In the genomic region with DNA sequence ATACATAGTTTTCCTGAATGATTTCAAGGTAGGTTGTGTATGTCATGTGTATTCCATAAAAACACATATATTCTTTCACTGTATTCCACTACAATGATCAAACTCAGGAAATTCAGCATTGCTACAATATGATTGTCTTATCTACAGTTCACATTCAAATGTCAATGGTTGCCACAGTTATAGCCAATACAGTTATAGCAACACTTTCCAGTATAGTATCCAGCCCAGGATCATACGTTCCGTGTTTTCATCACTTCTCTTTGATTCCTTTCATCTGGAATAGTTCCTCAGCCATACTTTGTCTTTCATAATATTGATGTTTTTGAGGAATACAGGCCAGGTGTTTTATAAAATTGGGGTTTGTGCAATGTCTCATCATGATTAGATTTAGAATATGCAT, we compare ENCODE assay signal across 19 cellular contexts. TPM values are rescaled to one million over a fixed set of nuclear protein-coding genes. Genes with fewer than 3 reads are reported as not detected.
DNase-seq lines count a peak whose midpoint lies in the region; ATAC-seq and TF ChIP-seq lines count a peak whose summit lies in the region.
"Had no signal": no experiment of that assay in that cellular context is flagged by ENCODE, and none has a peak within 500 bp of the region (broad histone marks: within the 10 kb centered on the region; RNA-seq: fewer than 3 reads in every experiment).

No MANE protein-coding gene starts in this region.

- H3K27me3 ChIP-seq in IMR-90 (ENCODE audit: control insufficient read depth, insufficient read depth, low read length) (no peaks in the 10 kb centered on the region), left lung (no peaks in the 10 kb centered on the region), upper lobe of left lung (no peaks in the 10 kb centered on the region), GM23338 (ENCODE audit: insufficient read depth) (peaks cover 17% of the 10 kb centered on the region), GM23248 (replicated peaks; ENCODE audit: insufficient read depth) (no peaks in the 10 kb centered on the region)
- H3K27me3 ChIP-seq: BLaER1 treated with 17β-estradiol and CSF1 and Interleukin-3, amounts not matched to agents 10 nM and 100 nM had no signal

- H3K4me3 Mint-ChIP-seq in GM23338 = no peak overlapping the region
- H3K4me3 Mint-ChIP-seq: CD8-positive, alpha-beta memory T cell; H9 had no signal

- no peak overlapping the region for H3K18ac ChIP-seq in IMR-90 (ENCODE audit: low read depth, low read length)

- H3K79me2 ChIP-seq in GM23338 (replicated peaks; ENCODE audit: insufficient read depth) (no peaks in the 10 kb centered on the region), GM23248 (ENCODE audit: insufficient read depth) (no peaks in the 10 kb centered on the region)

- peaks cover 20% of the 10 kb centered on the region for H3K27me3 Mint-ChIP-seq in GM23338 (ENCODE audit: insufficient read depth, low read depth, poor library complexity)

- peaks cover 12% of the 10 kb centered on the region for H3K4me1 ChIP-seq in IMR-90 (ENCODE audit: control insufficient read depth, insufficient read depth, low read length)
- H3K4me1 ChIP-seq in left lung = peaks cover 8 to 16% of the 10 kb centered on the region in 2 donors
- H3K4me1 ChIP-seq in upper lobe of left lung = peaks cover 20 to 28% (median 23%) of the 10 kb centered on the region in 4 donors
- H3K4me1 ChIP-seq in GM23338 (ENCODE audit: insufficient read depth) = no peaks in the 10 kb centered on the region
- peaks cover 31% of the 10 kb centered on the region for H3K4me1 ChIP-seq in GM23248 (ENCODE audit: insufficient read depth)

- BruUV-seq in IMR-90 (replicated peaks; lab: Mats Ljungman, UMichigan) = no TSS peak

- no peak overlapping the region for H3K56ac ChIP-seq in IMR-90 (ENCODE audit: extremely low read depth, insufficient read depth, low read length)

- no peaks in the 10 kb centered on the region for H3K36me3 ChIP-seq in IMR-90 (ENCODE audit: control insufficient read depth, insufficient read depth, low read length)
- no peaks in the 10 kb centered on the region for H3K36me3 ChIP-seq in left lung
- H3K36me3 ChIP-seq in upper lobe of left lung = no peaks in the 10 kb centered on the region
- no peaks in the 10 kb centered on the region for H3K36me3 ChIP-seq in GM23338 (ENCODE audit: insufficient read depth)
- no peaks in the 10 kb centered on the region for H3K36me3 ChIP-seq in GM23248 (ENCODE audit: low read depth)
- H3K36me3 ChIP-seq: BLaER1 treated with 17β-estradiol and CSF1 and Interleukin-3, amounts not matched to agents 10 nM and 100 nM had no signal

- H2BK120ac ChIP-seq in IMR-90 (ENCODE audit: low read depth, low read length) = no peak overlapping the region

- CTCF ChIA-PET in IMR-90 (lab: Yijun Ruan, JAX) = no interaction called here

- in situ Hi-C loops in IMR-90 (cut with MboI; ENCODE audit: low sequenced_read_pairs) = loop anchor here (5.0 to 10.0 kb wide), 2 partner anchors 46 to 64 kb away; no protein-coding TSS in a partner anchor
- in situ Hi-C loops in GM23248 (cut with MboI) = no loop called here

- H3K9me3 Mint-ChIP-seq in GM23338 = peaks cover 6% of the 10 kb centered on the region; the same call in 2 of the 3 replicates
- H3K9me3 Mint-ChIP-seq: CD8-positive, alpha-beta memory T cell had no signal

- no peak overlapping the region for H3K4ac ChIP-seq in IMR-90 (ENCODE audit: low read depth, low read length)

- peaks cover 13% of the 10 kb centered on the region for H3K9me1 ChIP-seq in IMR-90 (ENCODE audit: insufficient read depth, low read length)

- H2BK5ac ChIP-seq in IMR-90 (ENCODE audit: low read depth, low read length, poor library complexity, severe bottlenecking) = no peak overlapping the region

- no peaks in the 10 kb centered on the region; the same call in 2 of the 3 replicates for H3K36me3 Mint-ChIP-seq in GM23338 (ENCODE audit: low read depth)
- H3K36me3 Mint-ChIP-seq: CD8-positive, alpha-beta memory T cell had no signal

- H2AFZ ChIP-seq in IMR-90 (replicated peaks; ENCODE audit: low read length, poor library complexity) = no peak overlapping the region
- no peak overlapping the region for H2AFZ ChIP-seq in GM23338
- H2AFZ ChIP-seq in GM23248 = no peak overlapping the region

- peaks cover 7% of the 10 kb centered on the region; the same call in 2 of the 3 replicates for H3K4me1 Mint-ChIP-seq in GM23338

- H2BK15ac ChIP-seq in IMR-90 (ENCODE audit: low read depth, low read length) = no peak overlapping the region

- H3K4me2 ChIP-seq in IMR-90 (ENCODE audit: low read depth, low read length) (no peak overlapping the region), GM23338 (no peak overlapping the region), GM23248 (ENCODE audit: unreplicated experiment) (no peak overlapping the region)
- H3K4me2 ChIP-seq: BLaER1 treated with 17β-estradiol and CSF1 and Interleukin-3, amounts not matched to agents 10 nM and 100 nM had no signal

- no peak overlapping the region; a peak in 1 of 4 replicates for H4K8ac ChIP-seq in IMR-90 (ENCODE audit: low read depth in 2 of 2, low read length in 2 of 2)

- no peak overlapping the region for H2AK9ac ChIP-seq in IMR-90 (replicated peaks; ENCODE audit: low read depth, low read length, poor library complexity)

- dilution Hi-C loops in IMR-90 (cut with HindIII; ENCODE audit: low sequenced_read_pairs, unreplicated experiment) = no loop called here

- POLR2A ChIA-PET in IMR-90 (lab: Charles Lee; ENCODE audit: unreplicated experiment) = no interaction called here

- ATAC-seq in IMR-90 (ENCODE audit: low read depth) (no peak), left lung (no peak), upper lobe of left lung (ENCODE audit: low FRiP score in 2 of 2) (no peak), GM23338 (no peak)

- H3K14ac ChIP-seq in IMR-90 (replicated peaks; ENCODE audit: low read depth, low read length) = no peak overlapping the region

- TF ChIP-seq CTCF in IMR-90 (conservative IDR thresholded peaks at IDR 0.05; ENCODE audit: low read depth, low read length) (no peak), left lung (IDR thresholded peaks at IDR 0.05) (no peak), upper lobe of left lung (IDR thresholded peaks at IDR 0.05) (no peak), GM23338 (conservative IDR thresholded peaks at IDR 0.05; ENCODE audit: low read depth in 2 of 2) (no peak)

- H3K9ac ChIP-seq in IMR-90 (ENCODE audit: low read depth, low read length) = no peak overlapping the region
- no peak overlapping the region for H3K9ac ChIP-seq in GM23248
- H3K9ac ChIP-seq: BLaER1 treated with 17β-estradiol and CSF1 and Interleukin-3, amounts not matched to agents 10 nM and 100 nM had no signal

- TF ChIP-seq POLR2A in IMR-90 (IDR thresholded peaks at IDR 0.05; ENCODE audit: low read depth, low read length) = no peak
- no peak for TF ChIP-seq POLR2A in upper lobe of left lung (IDR thresholded peaks at IDR 0.05)

- DNase-seq in IMR-90 = no peak
- DNase-seq in dermis blood vessel endothelial cell = peak; percentile 61
- no peak for DNase-seq in left lung
- no peak for DNase-seq in upper lobe of left lung
- no peak for DNase-seq in GM23338 (ENCODE audit: low spot score)
- DNase-seq in GM23248 = no peak
- no peak for DNase-seq in GM03348 (ENCODE audit: low spot score)
- DNase-seq: CD8-positive, alpha-beta memory T cell; DMS53; EL; NCI-H1105; NCI-H2081; NCI-H2171 treated with DMSO at 0.1 percent for 48 hours; NCI-H446 treated with DMSO at 0.1 percent for 48 hours; NCI-H69; Right ventricle myocardium superior had no signal

- H3K9me3 ChIP-seq in IMR-90 (ENCODE audit: control insufficient read depth, insufficient read depth, low read length) = no peaks in the 10 kb centered on the region
- H3K9me3 ChIP-seq in left lung = no peaks in the 10 kb centered on the region
- no peaks in the 10 kb centered on the region for H3K9me3 ChIP-seq in upper lobe of left lung
- no peaks in the 10 kb centered on the region for H3K9me3 ChIP-seq in GM23248 (ENCODE audit: low read depth)
- H3K9me3 ChIP-seq: BLaER1 treated with 17β-estradiol and CSF1 and Interleukin-3, amounts not matched to agents 10 nM and 100 nM had no signal

- H3K79me1 ChIP-seq in IMR-90 (ENCODE audit: low read depth in 1 of 2, low read length in 2 of 2) = no peaks in the 10 kb centered on the region; a peak in 1 of 4 replicates

- H2AK5ac ChIP-seq in IMR-90 (ENCODE audit: low read depth, low read length) = no peak overlapping the region

- H4K20me1 ChIP-seq in IMR-90 (ENCODE audit: insufficient read depth, low read length) (no peaks in the 10 kb centered on the region), GM23338 (replicated peaks; ENCODE audit: insufficient read depth) (no peaks in the 10 kb centered on the region), GM23248 (ENCODE audit: insufficient read depth) (no peaks in the 10 kb centered on the region)
- H4K20me1 ChIP-seq: BLaER1 treated with 17β-estradiol and CSF1 and Interleukin-3, amounts not matched to agents 10 nM and 100 nM had no signal

- H3K23ac ChIP-seq in IMR-90 (ENCODE audit: low read depth, low read length) = no peak overlapping the region

- H3K9me2 ChIP-seq in GM23338 (ENCODE audit: insufficient read depth) (peaks cover 6% of the 10 kb centered on the region), GM23248 (ENCODE audit: insufficient read depth) (no peaks in the 10 kb centered on the region)

- H3K27ac Mint-ChIP-seq in GM23338 = no peak overlapping the region
- H3K27ac Mint-ChIP-seq: CD8-positive, alpha-beta memory T cell; H9 had no signal

- H3K27ac ChIP-seq in IMR-90 (ENCODE audit: insufficient read depth, low read length) = no peak overlapping the region
- peak overlapping the region; percentile 53 for H3K27ac ChIP-seq in left lung
- peak overlapping the region in 3 of 4 donors; percentile 62 to 71 (median 66) for H3K27ac ChIP-seq in upper lobe of left lung
- H3K27ac ChIP-seq in GM23338 (ENCODE audit: low read depth) = no peak overlapping the region
- no peak overlapping the region for H3K27ac ChIP-seq in GM23248
- H3K27ac ChIP-seq: BLaER1 treated with 17β-estradiol and CSF1 and Interleukin-3, amounts not matched to agents 10 nM and 100 nM had no signal

- TF ChIP-seq EP300 in upper lobe of left lung (IDR thresholded peaks at IDR 0.05) = no peak

- WGBS in IMR-90 (ENCODE audit: extremely low coverage in 2 of 2, insufficient read length in 1 of 2), 2 experiments = no CpG with 5 or more reads among the region's 2 CpGs
- 64 to 81% methylated on average over 2 of the region's 2 CpGs for WGBS in upper lobe of left lung, 2 donors
- 50 to 61% methylated on average over 2 of the region's 2 CpGs for WGBS in GM23248 (ENCODE audit: low coverage in 1 of 2, low lambda C conversion rate in 2 of 2, missing lambda C conversion rate in 2 of 2), 2 experiments

- TF ChIP-seq RAD21 in IMR-90 (IDR thresholded peaks at IDR 0.05; ENCODE audit: low read length) = no peak

- H4K5ac ChIP-seq in IMR-90 (ENCODE audit: low read depth, low read length) = no peak overlapping the region

- H4K91ac ChIP-seq in IMR-90 (ENCODE audit: insufficient read depth, low read depth, low read length) = no peak overlapping the region

- no peaks in the 10 kb centered on the region for H3F3A ChIP-seq in GM23338 (replicated peaks; ENCODE audit: low read depth)
- H3F3A ChIP-seq in GM23248 (ENCODE audit: insufficient read depth) = peaks cover 16% of the 10 kb centered on the region

- 0 out of 2 replicates have a peak overlapping the region, but pooled peaks have one; percentile 2 for H2BK20ac ChIP-seq in IMR-90 (ENCODE audit: low read depth, low read length)

- H3K4me3 ChIP-seq in IMR-90 (ENCODE audit: insufficient read depth, low read depth, low read length) (no peak overlapping the region), left lung (no peak overlapping the region), upper lobe of left lung (no peak overlapping the region), GM23338 (no peak overlapping the region), GM23248 (no peak overlapping the region)
- H3K4me3 ChIP-seq: BLaER1 treated with 17β-estradiol and CSF1 and Interleukin-3, amounts not matched to agents 10 nM and 100 nM had no signal

- intact Hi-C loops in IMR-90 (cut with micrococcal nuclease) (no loop called here), left lung (cut with DNase I) (loop anchor here in 1 of 2 donors (5.0 kb wide), 1 partner anchor 41 kb away; the partner anchor contains the start of genes HRCT1 and SPAAR)

RNA-seq across cellular contexts. Expression of gene OR2S2, which starts 9.5 kb away (rescaled TPM):
- total RNA-seq in IMR-90 (2012; rRNA removed) (0.56 and 0.90 TPM in 2 replicates), dermis blood vessel endothelial cell (not detected in 2 replicates), left lung (under 1 TPM in 1 of 2 donors, not detected in 1; 0.32 TPM), upper lobe of left lung (not detected)
- polyA plus RNA-seq in IMR-90 (2012; rRNA removed) (0.20 and 0.46 TPM in 2 replicates), GM23338 (2016; fragmentation: Nextera tagmentation; extraction: Ambion mirVana) (not detected in 2 replicates), GM23248 (2016; fragmentation: Nextera tagmentation; extraction: Ambion mirVana) (0.30 and 0.67 TPM in 2 replicates)
- 0.32 TPM in 2 replicates for polyA plus RNA-seq in IMR-90 (2012; cell fraction: cytosol; rRNA removed)
- 0.72 and 1.7 TPM in 2 replicates for polyA plus RNA-seq in IMR-90 (2012; cell fraction: nucleus; rRNA removed; ENCODE audit: low replicate concordance)
- total RNA-seq in GM23338 (2014; rRNA removed; shearing (Covaris generic)) = not detected in 2 replicates
- total RNA-seq in GM23248 (2014; rRNA removed; shearing (Covaris generic)) = 0.11 TPM in 1 of 2 replicates, not detected in the other
- total RNA-seq: CD8-positive, alpha-beta memory T cell; H9; LHCN-M2; Right ventricle myocardium superior had no signal
- polyA plus RNA-seq: CD8-positive, alpha-beta memory T cell had no signal

RNA-seq across cellular contexts. Expression of gene SPAAR, which starts 39.2 kb away (rescaled TPM):
- total RNA-seq in IMR-90 (2012; rRNA removed) (0.18 and 0.28 TPM in 2 replicates), dermis blood vessel endothelial cell (3.2 and 3.8 TPM in 2 replicates), left lung (1 to 10 TPM; 5.4 to 6.8 TPM), upper lobe of left lung (10 to 100 TPM in 3 of 6 donors, 1 to 10 TPM in 3; 3.3 to 19.9 (median 8.5) TPM)
- polyA plus RNA-seq in IMR-90 (2012; rRNA removed) (0.24 and 0.32 TPM in 2 replicates), GM23338 (2016; fragmentation: Nextera tagmentation; extraction: Ambion mirVana) (0.17 TPM in 1 of 2 replicates, not detected in the other), GM23248 (2016; fragmentation: Nextera tagmentation; extraction: Ambion mirVana) (0.23 and 0.39 TPM in 2 replicates)
- polyA plus RNA-seq in IMR-90 (2012; cell fraction: cytosol; rRNA removed) = 0.23 TPM in 2 replicates
- 0.59 and 0.69 TPM in 2 replicates for polyA plus RNA-seq in IMR-90 (2012; cell fraction: nucleus; rRNA removed; ENCODE audit: low replicate concordance)
- total RNA-seq in GM23338 (2014; rRNA removed; shearing (Covaris generic)) = not detected in 2 replicates
- not detected in 2 replicates for total RNA-seq in GM23248 (2014; rRNA removed; shearing (Covaris generic))
- total RNA-seq: CD8-positive, alpha-beta memory T cell; H9 had no signal
- polyA plus RNA-seq: CD8-positive, alpha-beta memory T cell had no signal

RNA-seq across cellular contexts. Expression of gene HRCT1, which starts 42.4 kb away (rescaled TPM):
- total RNA-seq in IMR-90 (2012; rRNA removed) (1.1 and 1.7 TPM in 2 replicates), dermis blood vessel endothelial cell (0.93 and 2.6 TPM in 2 replicates), left lung (1 to 10 TPM; 3.1 TPM), upper lobe of left lung (10 to 100 TPM in 4 of 6 donors, 1 to 10 TPM in 2; 2.1 to 19.1 (median 10.6) TPM)
- polyA plus RNA-seq in IMR-90 (2012; rRNA removed) (3.9 and 4.4 TPM in 2 replicates), GM23338 (2016; fragmentation: Nextera tagmentation; extraction: Ambion mirVana) (not detected in 2 replicates), GM23248 (2016; fragmentation: Nextera tagmentation; extraction: Ambion mirVana) (3.4 and 3.6 TPM in 2 replicates)
- polyA plus RNA-seq in IMR-90 (2012; cell fraction: cytosol; rRNA removed) = 3.5 and 3.6 TPM in 2 replicates
- 1.0 and 1.6 TPM in 2 replicates for polyA plus RNA-seq in IMR-90 (2012; cell fraction: nucleus; rRNA removed; ENCODE audit: low replicate concordance)
- not detected in 2 replicates for total RNA-seq in GM23338 (2014; rRNA removed; shearing (Covaris generic))
- total RNA-seq in GM23248 (2014; rRNA removed; shearing (Covaris generic)) = 0.76 and 1.2 TPM in 2 replicates
- total RNA-seq: CD8-positive, alpha-beta memory T cell; H9 had no signal
- polyA plus RNA-seq: CD8-positive, alpha-beta memory T cell had no signal

Comparison
In these comparisons a context has a peak if more than half of its experiments do, and no peak if none do; other contexts are left out.
1. H3K27ac ChIP-seq: peak in left lung (2 of 2) and upper lobe of left lung (3 of 4); none in IMR-90 (single experiment), GM23338 (single experiment) and GM23248 (single experiment).